In the genomic region with DNA sequence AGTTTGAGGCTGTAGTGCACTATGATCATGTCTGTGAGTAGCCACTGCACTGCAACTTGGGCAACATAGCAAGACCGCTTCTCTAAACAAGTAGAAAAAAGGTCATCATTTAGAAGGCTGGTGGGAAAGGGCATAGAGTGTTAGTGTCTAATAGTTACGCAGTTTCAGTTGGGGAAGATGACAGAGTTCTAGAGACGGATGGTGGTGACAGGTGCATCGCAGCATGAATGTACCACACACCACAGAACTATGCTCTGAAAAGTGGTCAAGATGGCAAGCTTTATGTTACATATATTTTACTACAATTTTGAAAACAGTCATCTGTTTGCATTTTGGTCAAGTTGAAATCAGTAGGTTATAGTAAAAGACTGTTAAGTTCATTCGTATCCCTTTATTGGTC, we compare ENCODE assay signal across 27 cellular contexts. TPM values are rescaled to one million over a fixed set of nuclear protein-coding genes. Genes with fewer than 3 reads are reported as not detected.
"Had no signal": no experiment of that assay in that cellular context is flagged by ENCODE, and none has a peak within 500 bp of the region (broad histone marks: within the 10 kb centered on the region; RNA-seq: fewer than 3 reads in every experiment).

No MANE protein-coding gene starts in this region.

- H3K4me3 Mint-ChIP-seq: activated B cell treated with CpG ODN at 0.5 μM for 24 hours; activated naive CD4-positive, alpha-beta T cell treated with anti-CD3 and anti-CD28 coated beads, Interleukin-2, amount 50 U/mL, for 24 hours; dendritic cell treated with granulocyte-macrophage colony-stimulating factor and Interleukin-4, amounts not matched to agents 40 ng/mL and 50 ng/mL, for 4 days; immature natural killer cell; nephron progenitor cell had no signal

- H3K36me3 ChIP-seq: adrenal gland, ascending aorta, brain microvascular endothelial cell, tibial artery had no signal

- H3K27ac Mint-ChIP-seq: activated B cell treated with CpG ODN at 0.5 μM for 24 hours; activated naive CD4-positive, alpha-beta T cell treated with anti-CD3 and anti-CD28 coated beads, Interleukin-2, amount 50 U/mL, for 24 hours; dendritic cell treated with granulocyte-macrophage colony-stimulating factor and Interleukin-4, amounts not matched to agents 40 ng/mL and 50 ng/mL, for 4 days; immature natural killer cell; nephron progenitor cell had no signal

- H3K36me3 Mint-ChIP-seq: activated naive CD4-positive, alpha-beta T cell treated with anti-CD3 and anti-CD28 coated beads, Interleukin-2, amount 50 U/mL, for 24 hours; immature natural killer cell had no signal

- H3K27ac ChIP-seq: adrenal gland, ascending aorta, brain microvascular endothelial cell, foreskin keratinocyte, lower lobe of right lung, tibial artery had no signal

- H3K27me3 Mint-ChIP-seq: activated B cell treated with CpG ODN at 0.5 μM for 24 hours had no signal

- H3K9me3 Mint-ChIP-seq: activated B cell treated with CpG ODN at 0.5 μM for 24 hours; activated naive CD4-positive, alpha-beta T cell treated with anti-CD3 and anti-CD28 coated beads, Interleukin-2, amount 50 U/mL, for 24 hours; dendritic cell treated with granulocyte-macrophage colony-stimulating factor and Interleukin-4, amounts not matched to agents 40 ng/mL and 50 ng/mL, for 4 days; immature natural killer cell had no signal

- ATAC-seq: foreskin keratinocyte, left lobe of liver, lower lobe of right lung, mucosa of descending colon, sciatic nerve had no signal

- DNase-seq: activated B cell treated with CpG ODN at 0.5 μM for 24 hours; activated CD4-positive, alpha-beta T cell treated with anti-CD3 and anti-CD28 coated beads for 48 hours; activated gamma-delta T cell treated with Interleukin-2 at 50 U/mL for 16 hours; activated T-cell treated with anti-CD3 and anti-CD28 coated beads, Interleukin-2, amount 50 U/mL, for 1 hour; adrenal gland; brain microvascular endothelial cell; caudate nucleus; effector CD4-positive, alpha-beta T cell; foreskin keratinocyte; immature natural killer cell; lower lobe of right lung; mesendoderm; mucosa of descending colon; nephron progenitor cell; posterior cingulate gyrus; small intestine; stimulated activated CD4-positive, alpha-beta T cell treated with anti-CD3 and anti-CD28 coated beads, Interleukin-2, amount 100 ng/mL, for 24 hours; stimulated activated naive CD4-positive, alpha-beta T cell treated with Interleukin-2 at 50 U/mL for 16 hours; T1000; tibial artery had no signal

- H3K4me1 ChIP-seq: adrenal gland, ascending aorta, foreskin keratinocyte, lower lobe of right lung, tibial artery had no signal

- H3K27me3 ChIP-seq: adrenal gland, ascending aorta, brain microvascular endothelial cell, foreskin keratinocyte, tibial artery had no signal

- H3K9me3 ChIP-seq: adrenal gland, ascending aorta, lower lobe of right lung, mucosa of descending colon, tibial artery had no signal

- H3K4me3 ChIP-seq: adrenal gland, ascending aorta, lower lobe of right lung, mucosa of descending colon, tibial artery had no signal

- H3K4me1 Mint-ChIP-seq: nephron progenitor cell had no signal

RNA-seq across cellular contexts. Expression of a gene that starts 23.7 kb away (rescaled TPM):
- total RNA-seq: activated B cell treated with CpG ODN at 0.5 μM for 24 hours; ascending aorta; foreskin keratinocyte; kidney epithelial cell; sciatic nerve; T-helper 1 cell treated with Interleukin-12 subunit alpha and Interleukin-12 subunit beta and Interleukin-4 antibody, amounts not matched to agents 30 ng/mL and 1 ng/mL, for 36 hours had no signal
